In genomic region chr10:91219371-91220193, GRCh38 we compare ENCODE assay signal across 8 cellular contexts. TPM values are rescaled to one million over a fixed set of nuclear protein-coding genes. Genes with fewer than 3 reads are reported as not detected.
DNase-seq lines count a peak whose midpoint lies in the region; ATAC-seq and TF ChIP-seq lines count a peak whose summit lies in the region.

No MANE protein-coding gene starts in this region.

- intact Hi-C loops in left lung (cut with DNase I) = loop anchor here in 1 of 2 donors (10.0 kb wide), 1 partner anchor 65 kb away; no protein-coding TSS in a partner anchor

- H3K4me3 ChIP-seq in left lung (peak overlapping the region; percentile 22 to 88), thymus (ENCODE audit: low read length) (peak overlapping the region; percentile 88)

- peak overlapping the region; percentile 89 for H3K27ac Mint-ChIP-seq in activated CD4-positive, alpha-beta T cell treated with anti-CD3 and anti-CD28 coated beads, Interleukin-2, amount 10 ng/mL, durations not matched to agents 7 days and 5 days

- H3K4me1 ChIP-seq in left lung (peaks cover 8 to 39% of the 10 kb centered on the region in 2 donors), thymus (ENCODE audit: control insufficient read depth, insufficient read depth, low read length) (peaks cover 7% of the 10 kb centered on the region)

- H3K36me3 Mint-ChIP-seq in activated CD4-positive, alpha-beta T cell treated with anti-CD3 and anti-CD28 coated beads, Interleukin-2, amount 10 ng/mL, durations not matched to agents 7 days and 5 days (ENCODE audit: low read depth) = peaks cover 26% of the 10 kb centered on the region

- CTCF ChIA-PET in activated CD4-positive, alpha-beta T cell treated with anti-CD3 and anti-CD28 coated beads, Interleukin-2, amount 10 ng/mL, durations not matched to agents 7 days and 5 days (lab: Charles Lee) = interaction anchor here (1.4 to 1.9 kb wide), 2 partner anchors 10 to 18 kb away, joined by 3 to 6 read pairs; no protein-coding TSS in a partner anchor

- ATAC-seq in left lung = no peak
- no peak for ATAC-seq in HG03342 (IDR thresholded peaks at IDR 0.05; ENCODE audit: unreplicated experiment)
- ATAC-seq in esophagus mucosa = no peak

- H3K27ac ChIP-seq in left lung (peak overlapping the region in 1 of 2 donors; percentile 97), thymus (ENCODE audit: low read depth) (peak overlapping the region; percentile 68)

- H3K4me1 Mint-ChIP-seq in activated CD4-positive, alpha-beta T cell treated with anti-CD3 and anti-CD28 coated beads, Interleukin-2, amount 10 ng/mL, durations not matched to agents 7 days and 5 days = peaks cover 43% of the 10 kb centered on the region

- 48% methylated on average over 8 of the region's 8 CpGs for WGBS in thymus

- H3K27me3 ChIP-seq in left lung (no peaks in the 10 kb centered on the region), thymus (ENCODE audit: control insufficient read depth, insufficient read depth) (no peaks in the 10 kb centered on the region)

- H3K27me3 Mint-ChIP-seq in activated CD4-positive, alpha-beta T cell treated with anti-CD3 and anti-CD28 coated beads, Interleukin-2, amount 10 ng/mL, durations not matched to agents 7 days and 5 days = no peaks in the 10 kb centered on the region

- H3K4me3 Mint-ChIP-seq in activated CD4-positive, alpha-beta T cell treated with anti-CD3 and anti-CD28 coated beads, Interleukin-2, amount 10 ng/mL, durations not matched to agents 7 days and 5 days = peak overlapping the region; percentile 87

- POLR2A ChIA-PET in activated CD4-positive, alpha-beta T cell treated with anti-CD3 and anti-CD28 coated beads, Interleukin-2, amount 10 ng/mL, durations not matched to agents 7 days and 5 days (lab: Charles Lee) = interaction anchor here (1.4 kb wide), 1 partner anchor 56 kb away, joined by 3 read pairs; no protein-coding TSS in a partner anchor

- no peak for TF ChIP-seq CTCF in left lung (IDR thresholded peaks at IDR 0.05)

- H3K9me3 ChIP-seq in left lung = no peaks in the 10 kb centered on the region
- H3K9me3 ChIP-seq in thymus (ENCODE audit: control insufficient read depth) = no peaks in the 10 kb centered on the region

- DNase-seq in activated CD4-positive, alpha-beta T cell treated with anti-CD3 and anti-CD28 coated beads, Interleukin-2, amount 10 ng/mL, durations not matched to agents 7 days and 5 days = no peak
- no peak for DNase-seq in activated CD4-positive, alpha-beta T cell treated with anti-CD3 and anti-CD28 coated beads for 48 hours
- DNase-seq in amniotic epithelial cell (ENCODE audit: low read depth) (peak; percentile 48), left lung (no peak)
- DNase-seq in stimulated activated CD4-positive, alpha-beta T cell treated with anti-CD3 and anti-CD28 coated beads, Interleukin-2, amount 100 ng/mL, for 24 hours = no peak

- no peaks in the 10 kb centered on the region for H3K9me3 Mint-ChIP-seq in activated CD4-positive, alpha-beta T cell treated with anti-CD3 and anti-CD28 coated beads, Interleukin-2, amount 10 ng/mL, durations not matched to agents 7 days and 5 days

- H3K36me3 ChIP-seq in left lung (no peaks in the 10 kb centered on the region), thymus (ENCODE audit: control insufficient read depth, insufficient read depth) (no peaks in the 10 kb centered on the region)

RNA-seq across cellular contexts. Expression of gene PCGF5, which starts 0.9 kb away (rescaled TPM):
- total RNA-seq in activated CD4-positive, alpha-beta T cell treated with anti-CD3 and anti-CD28 coated beads, Interleukin-2, amount 10 ng/mL, durations not matched to agents 7 days and 5 days = 10 to 100 TPM; 49.3 to 62.0 TPM
- total RNA-seq in left lung (10 to 100 TPM; 33.3 to 47.2 TPM), esophagus mucosa (18.1 TPM)
- polyA plus RNA-seq in thymus = 29.9 TPM
